24 cellular contexts compared by ENCODE assay signal in the genomic region with DNA sequence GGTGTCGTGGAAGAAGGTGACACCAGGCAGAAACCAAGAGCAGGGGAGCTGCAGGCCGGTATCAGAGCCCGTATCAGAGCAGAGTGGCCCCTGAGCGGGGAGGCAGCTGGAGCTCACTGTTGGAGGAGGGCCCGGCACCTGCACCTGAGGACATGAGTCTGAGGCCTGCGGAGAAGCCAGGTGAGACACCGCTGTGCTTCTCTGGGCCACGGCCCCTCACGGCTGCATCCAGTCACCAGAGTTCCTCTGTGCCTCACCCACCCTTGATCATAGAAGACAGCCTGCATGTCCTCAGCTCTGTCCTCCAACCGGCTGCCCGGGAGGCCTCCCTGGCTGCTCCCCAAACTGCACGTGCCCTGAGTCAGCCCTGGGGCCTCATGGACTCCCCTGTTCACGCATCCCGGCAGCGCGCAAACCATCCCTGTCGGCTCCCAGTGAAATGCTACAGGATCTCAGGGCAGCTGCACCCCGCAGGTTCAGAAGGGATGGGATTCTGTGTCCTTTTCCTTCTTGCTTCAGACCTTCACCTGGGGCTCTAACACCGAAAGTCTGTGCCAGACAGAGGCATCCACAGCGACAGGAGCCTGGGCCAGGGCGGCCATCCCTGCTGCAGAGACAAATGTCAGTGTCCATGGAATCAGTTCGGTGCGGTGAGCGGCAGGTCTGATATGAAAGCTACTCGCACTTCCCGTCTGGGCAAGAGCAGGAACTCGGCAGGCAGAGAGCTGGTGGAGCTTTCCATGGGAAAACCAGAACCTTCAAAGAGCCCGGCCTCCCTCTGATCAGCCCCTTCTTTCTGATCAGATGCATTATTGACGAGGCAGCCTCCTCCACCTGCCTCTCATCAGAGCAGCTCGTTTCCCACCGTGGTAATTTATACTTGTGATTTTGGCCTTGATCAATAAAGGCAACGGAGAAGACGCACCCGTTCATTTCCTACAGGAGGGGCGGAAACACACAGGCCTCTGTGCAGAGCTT.
A peak's percentile ranks its signal among the peaks of the same experiment; 100 is the strongest.
DNase-seq lines count a peak whose midpoint lies in the region; ATAC-seq and TF ChIP-seq lines count a peak whose summit lies in the region.
"Had no signal": no experiment of that assay in that cellular context is flagged by ENCODE, and none has a peak within 500 bp of the region (broad histone marks: within the 10 kb centered on the region; RNA-seq: fewer than 3 reads in every experiment).

No MANE protein-coding gene starts in this region.

- peaks cover 20% of the 10 kb centered on the region for H3K4me1 Mint-ChIP-seq in glutamatergic neuron (ENCODE audit: low read depth, unreplicated experiment)
- H3K4me1 Mint-ChIP-seq: activated naive CD4-positive, alpha-beta T cell treated with anti-CD3 and anti-CD28 coated beads, Interleukin-2, amount 10 ng/mL, durations not matched to agents 7 days and 5 days; T-cell had no signal

- no peaks in the 10 kb centered on the region for H3K27me3 ChIP-seq in BLaER1 treated with 17β-estradiol and CSF1 and Interleukin-3, amounts not matched to agents 10 nM and 100 nM
- no peaks in the 10 kb centered on the region for H3K27me3 ChIP-seq in H7 (ENCODE audit: control insufficient read depth, insufficient read depth, low read length)
- H3K27me3 ChIP-seq: breast epithelium, gastrocnemius medialis, SJCRH30 had no signal

- no peak for TF ChIP-seq CTCF in glutamatergic neuron (IDR thresholded peaks at IDR 0.05; ENCODE audit: partially characterized antibody, unreplicated experiment)

- H3K27me3 Mint-ChIP-seq in glutamatergic neuron (ENCODE audit: unreplicated experiment): peaks cover 10% of the 10 kb centered on the region
- H3K27me3 Mint-ChIP-seq: activated naive CD4-positive, alpha-beta T cell treated with anti-CD3 and anti-CD28 coated beads, Interleukin-2, amount 10 ng/mL, durations not matched to agents 7 days and 5 days; CD4-positive, alpha-beta T cell had no signal

- H3K4me3 Mint-ChIP-seq in glutamatergic neuron (ENCODE audit: unreplicated experiment): peak overlapping the region; percentile 17
- H3K4me3 Mint-ChIP-seq: activated CD4-positive, alpha-beta memory T cell treated with anti-CD3 and anti-CD28 coated beads for 36 hours; activated naive CD4-positive, alpha-beta T cell treated with anti-CD3 and anti-CD28 coated beads, Interleukin-2, amount 10 ng/mL, durations not matched to agents 7 days and 5 days; CD4-positive, alpha-beta T cell; T-cell had no signal

- H3K36me3 Mint-ChIP-seq in glutamatergic neuron (ENCODE audit: unreplicated experiment): no peaks in the 10 kb centered on the region
- H3K36me3 Mint-ChIP-seq: activated CD4-positive, alpha-beta memory T cell treated with anti-CD3 and anti-CD28 coated beads for 36 hours; activated naive CD4-positive, alpha-beta T cell treated with anti-CD3 and anti-CD28 coated beads, Interleukin-2, amount 10 ng/mL, durations not matched to agents 7 days and 5 days; T-cell had no signal

- peak overlapping the region; percentile 7 for H3K27ac Mint-ChIP-seq in glutamatergic neuron (ENCODE audit: unreplicated experiment)
- H3K27ac Mint-ChIP-seq: activated CD4-positive, alpha-beta memory T cell treated with anti-CD3 and anti-CD28 coated beads for 36 hours; activated naive CD4-positive, alpha-beta T cell treated with anti-CD3 and anti-CD28 coated beads, Interleukin-2, amount 10 ng/mL, durations not matched to agents 7 days and 5 days; CD4-positive, alpha-beta T cell; T-cell had no signal

- DNase-seq in H7 (peak; percentile 46), glutamatergic neuron (no peak), posterior vena cava (ENCODE audit: low spot score) (peak; percentile 67), NCI-H526 (lab: John Stamatoyannopoulos, UW) (no peak)
- DNase-seq in activated CD4-positive, alpha-beta T cell treated with anti-CD3 and anti-CD28 coated beads, Interleukin-2, amount 50 U/mL, for 4 hours: no peak
- DNase-seq: activated CD4-positive, alpha-beta memory T cell treated with anti-CD3 and anti-CD28 coated beads for 36 hours; activated naive CD4-positive, alpha-beta T cell treated with anti-CD3 and anti-CD28 coated beads, Interleukin-2, amount 10 ng/mL, durations not matched to agents 7 days and 5 days; amniotic stem cell; CD4-positive, alpha-beta T cell; gastrocnemius medialis; GDM1; hypothalamus; KG1; NCI-H1436 treated with DMSO at 0.1 percent for 48 hours; NCI-H2107; NCI-H446 treated with DMSO at 0.1 percent for 48 hours; SJCRH30; stimulated activated CD4-positive, alpha-beta T cell treated with anti-CD3 and anti-CD28 coated beads, Interleukin-1b, Interleukin-23, amount 100 ng/mL, for 48 hours had no signal

- peaks cover 66 to 75% (median 71%) of the 10 kb centered on the region in 10 experiments for H3K4me1 ChIP-seq in BLaER1 treated with 17β-estradiol and CSF1 and Interleukin-3, amounts not matched to agents 10 nM and 100 nM
- H3K4me1 ChIP-seq: gastrocnemius medialis, prostate gland, SJCRH30 had no signal

- peak overlapping the region in 8 of 11 experiments; percentile 57 to 79 (median 70); a peak in 17 of 22 replicates for H3K9ac ChIP-seq in BLaER1 treated with 17β-estradiol and CSF1 and Interleukin-3, amounts not matched to agents 10 nM and 100 nM

- no peaks in the 10 kb centered on the region for H3K9me3 ChIP-seq in BLaER1 treated with 17β-estradiol and CSF1 and Interleukin-3, amounts not matched to agents 10 nM and 100 nM (replicated peaks in 1 of 11)
- H3K9me3 ChIP-seq: breast epithelium, gastrocnemius medialis, prostate gland, SJCRH30 had no signal

- peak overlapping the region in 9 of 10 experiments; percentile 29 to 68 (median 61); a peak in 16 of 20 replicates for H3K4me3 ChIP-seq in BLaER1 treated with 17β-estradiol and CSF1 and Interleukin-3, amounts not matched to agents 10 nM and 100 nM
- no peak overlapping the region for H3K4me3 ChIP-seq in H7 (ENCODE audit: insufficient read depth, low read depth, low read length)
- H3K4me3 ChIP-seq: breast epithelium, gastrocnemius medialis, prostate gland, SJCRH30, skin epidermis had no signal

- intact Hi-C loops in posterior vena cava (cut with DNase I): no loop called here

- peak overlapping the region; percentile 91 to 100 (median 98) for H3K4me2 ChIP-seq in BLaER1 treated with 17β-estradiol and CSF1 and Interleukin-3, amounts not matched to agents 10 nM and 100 nM

- H3K9me3 Mint-ChIP-seq in glutamatergic neuron (ENCODE audit: unreplicated experiment): peaks cover 14% of the 10 kb centered on the region
- H3K9me3 Mint-ChIP-seq: activated CD4-positive, alpha-beta memory T cell treated with anti-CD3 and anti-CD28 coated beads for 36 hours; activated naive CD4-positive, alpha-beta T cell treated with anti-CD3 and anti-CD28 coated beads, Interleukin-2, amount 10 ng/mL, durations not matched to agents 7 days and 5 days; CD4-positive, alpha-beta T cell; T-cell had no signal

- ATAC-seq in HG02642 (IDR thresholded peaks at IDR 0.05; ENCODE audit: poor library complexity, unreplicated experiment): no peak
- ATAC-seq: gastrocnemius medialis, T-cell had no signal

- no peaks in the 10 kb centered on the region for H3K36me3 ChIP-seq in BLaER1 treated with 17β-estradiol and CSF1 and Interleukin-3, amounts not matched to agents 10 nM and 100 nM
- H3K36me3 ChIP-seq in H7 (replicated peaks; ENCODE audit: control insufficient read depth, insufficient read depth, low read length): no peaks in the 10 kb centered on the region
- H3K36me3 ChIP-seq: breast epithelium, gastrocnemius medialis, prostate gland, SJCRH30 had no signal

- H4K20me1 ChIP-seq in BLaER1 treated with 17β-estradiol and CSF1 and Interleukin-3, amounts not matched to agents 10 nM and 100 nM: no peaks in the 10 kb centered on the region

- H3K27ac ChIP-seq in BLaER1 treated with 17β-estradiol and CSF1 and Interleukin-3, amounts not matched to agents 10 nM and 100 nM: peak overlapping the region in 9 of 11 experiments; percentile 2 to 80 (median 65); a peak in 15 of 22 replicates
- H3K27ac ChIP-seq: breast epithelium, gastrocnemius medialis, prostate gland, SJCRH30, skin epidermis had no signal

Comparison
In these comparisons a context has a peak if more than half of its experiments do, and no peak if none do; other contexts are left out.
1. DNase-seq: peak in H7 (single experiment) and posterior vena cava (single experiment); none in glutamatergic neuron (single experiment), NCI-H526 (0 of 2) and activated CD4-positive, alpha-beta T cell treated with anti-CD3 and anti-CD28 coated beads, Interleukin-2, amount 50 U/mL, for 4 hours (0 of 2).